In genomic region chr4:55561884-55562283, GRCh38 we compare ENCODE assay signal across 1 cellular context.
TF ChIP-seq lines count a peak whose summit lies in the region.

No MANE protein-coding gene starts in this region.

TF ChIP-seq in GM12878, 131 proteins besides CTCF, POLR2A, EP300 and RAD21 (continued from another document):
- TF ChIP-seq ZNF592 (IDR thresholded peaks at IDR 0.05) (no peak), CHD4 (IDR thresholded peaks at IDR 0.05) (no peak), PBX3 (IDR thresholded peaks at IDR 0.05; ENCODE audit: insufficient replicate concordance, low read depth, low read length) (no peak), SMC3 (IDR thresholded peaks at IDR 0.05; ENCODE audit: borderline replicate concordance, low read length) (no peak), ZZZ3 (IDR thresholded peaks at IDR 0.05; ENCODE audit: control insufficient read depth, insufficient read length, low read depth) (no peak), SKIL (IDR thresholded peaks at IDR 0.05; ENCODE audit: low read depth, poor library complexity, severe bottlenecking) (peak; percentile 79), CREB1 (IDR thresholded peaks at IDR 0.05; ENCODE audit: low read depth) (0 out of 2 replicates have a peak, but pooled peaks have one; percentile 35), KLF5 (IDR thresholded peaks at IDR 0.05; ENCODE audit: partially characterized antibody) (no peak), HDGF (IDR thresholded peaks at IDR 0.05) (no peak), RELB (IDR thresholded peaks at IDR 0.05; ENCODE audit: low read depth) (peak; percentile 70), CUX1 (IDR thresholded peaks at IDR 0.05; ENCODE audit: insufficient replicate concordance, low read depth, low read length) (no peak), EGR1 (IDR thresholded peaks at IDR 0.05; ENCODE audit: borderline replicate concordance in 1 of 2, low read depth in 2 of 2, low read length in 2 of 2) (no peak), SPI1 (IDR thresholded peaks at IDR 0.05; ENCODE audit: borderline replicate concordance, insufficient read depth, low read depth, low read length) (peak; percentile 92), ELK1 (IDR thresholded peaks at IDR 0.05; ENCODE audit: low read depth, low read length) (no peak), MTA3 (IDR thresholded peaks at IDR 0.05; ENCODE audit: borderline replicate concordance, low read length) (0 out of 2 replicates have a peak, but pooled peaks have one; percentile 35), BCL3 (IDR thresholded peaks at IDR 0.05; ENCODE audit: borderline replicate concordance, insufficient read depth, low read depth, low read length, poor library complexity, severe bottlenecking) (peak; percentile 73), NFIC (IDR thresholded peaks at IDR 0.05; ENCODE audit: low read depth, low read length) (peak; percentile 86), BRCA1 (IDR thresholded peaks at IDR 0.05; ENCODE audit: low read depth, low read length) (no peak), ASH2L (IDR thresholded peaks at IDR 0.05; ENCODE audit: borderline replicate concordance, low read depth) (no peak), WRNIP1 (IDR thresholded peaks at IDR 0.05; ENCODE audit: borderline replicate concordance, low read depth, low read length) (no peak), ZNF384 (IDR thresholded peaks at IDR 0.05; ENCODE audit: borderline replicate concordance, low read depth, low read length) (peak; percentile 85), CHD2 (IDR thresholded peaks at IDR 0.05; ENCODE audit: borderline replicate concordance, low read depth, low read length) (0 out of 2 replicates have a peak, but pooled peaks have one; percentile 15), SRF (IDR thresholded peaks at IDR 0.05; ENCODE audit: low read depth in 2 of 2, low read length in 2 of 2) (no peak), STAT1 (conservative IDR thresholded peaks at IDR 0.05) (no peak), TCF7 (IDR thresholded peaks at IDR 0.05; ENCODE audit: borderline replicate concordance) (no peak), ZSCAN29 (IDR thresholded peaks at IDR 0.05) (no peak), TBL1XR1 (IDR thresholded peaks at IDR 0.05; ENCODE audit: low read depth, low read length) (no peak), ATF7 (IDR thresholded peaks at IDR 0.05; ENCODE audit: low read depth) (peak; percentile 93), CEBPB (IDR thresholded peaks at IDR 0.05; ENCODE audit: borderline replicate concordance in 1 of 2, low read depth in 2 of 2, low read length in 2 of 2) (no peak), BMI1 (IDR thresholded peaks at IDR 0.05; ENCODE audit: borderline replicate concordance) (peak; percentile 87), BCL11A (IDR thresholded peaks at IDR 0.05; ENCODE audit: low read depth, low read length) (peak; percentile 89), FOXM1 (IDR thresholded peaks at IDR 0.05; ENCODE audit: low read depth, low read length) (peak; percentile 50; the same call in 1 of the 2 replicates), IRF3 (IDR thresholded peaks at IDR 0.05) (no peak), TAF1 (IDR thresholded peaks at IDR 0.05; ENCODE audit: borderline replicate concordance, low read depth, low read length) (no peak), HDAC6 (IDR thresholded peaks at IDR 0.05; ENCODE audit: unreplicated experiment) (no peak), ZBTB33 (IDR thresholded peaks at IDR 0.05) (no peak), IKZF2 (IDR thresholded peaks at IDR 0.05) (peak; percentile 88 to 90)
TF ChIP-seq in GM12878: peak in this region for 32.
